In the genomic region with DNA sequence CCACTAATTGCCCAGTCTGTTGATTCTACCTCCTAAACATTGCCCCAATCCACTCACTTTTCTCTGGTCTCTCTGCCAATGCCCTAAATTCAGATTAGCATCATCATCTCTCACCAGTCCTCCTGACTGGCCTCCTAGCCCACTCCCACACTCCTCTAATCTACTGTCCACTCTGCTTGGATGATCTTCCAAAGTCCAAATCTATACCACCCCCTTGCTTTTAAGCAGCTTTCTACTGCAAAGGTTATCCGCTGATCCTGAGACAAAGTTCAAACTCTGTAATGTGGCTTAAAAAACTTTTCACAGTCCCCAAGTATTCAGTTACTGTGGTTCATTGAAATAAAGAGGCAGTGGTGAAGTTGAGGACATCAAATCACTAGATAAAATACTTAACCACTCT, we compare ENCODE assay signal across 1 cellular context.
TF ChIP-seq lines count a peak whose summit lies in the region.

No MANE protein-coding gene starts in this region.

TF ChIP-seq in liver, 16 proteins besides CTCF, POLR2A, EP300 and RAD21 (continued from another document):
- peak; percentile 39 for TF ChIP-seq NR2F2 (IDR thresholded peaks at IDR 0.05)
